ENCODE assay signal across 14 cellular contexts in genomic region chr15:25717116-25717755, GRCh38.
DNase-seq lines count a peak whose midpoint lies in the region; ATAC-seq and TF ChIP-seq lines count a peak whose summit lies in the region.
"Had no signal": no experiment of that assay in that cellular context is flagged by ENCODE, and none has a peak within 500 bp of the region (broad histone marks: within the 10 kb centered on the region; RNA-seq: fewer than 3 reads in every experiment).

No MANE protein-coding gene starts in this region.

- no peak overlapping the region for H3K4me3 Mint-ChIP-seq in stimulated activated naive B cell treated with anti-CD40 and anti-IgM and Interleukin-4, amounts not matched to agents 10 μg/mL and 1 μg/mL and 100 μg/mL, for 72 hours
- H3K4me3 Mint-ChIP-seq: stimulated activated effector memory CD8-positive, alpha-beta T cell treated with anti-CD3 and anti-CD28 coated beads, Interleukin-12 subunit alpha, Interleukin-12 subunit beta, amount 100 ng/mL, for 72 hours had no signal

- H3K9me3 ChIP-seq in hepatocyte (ENCODE audit: low read depth) (no peaks in the 10 kb centered on the region), body of pancreas (no peaks in the 10 kb centered on the region), esophagus squamous epithelium (no peaks in the 10 kb centered on the region)
- H3K9me3 ChIP-seq: left lung had no signal

- no peak overlapping the region for H3K4me3 ChIP-seq in cardiac fibroblast (replicated peaks in 1 of 2; ENCODE audit: low read depth in 2 of 2, low read length in 2 of 2)
- H3K4me3 ChIP-seq in hepatocyte, result no peak overlapping the region
- H3K4me3 ChIP-seq in body of pancreas, result no peak overlapping the region
- no peak overlapping the region for H3K4me3 ChIP-seq in esophagus squamous epithelium
- H3K4me3 ChIP-seq: cardiac muscle cell, left lung had no signal

- no peaks in the 10 kb centered on the region for H3K27me3 ChIP-seq in hepatocyte
- H3K27me3 ChIP-seq in body of pancreas, result no peaks in the 10 kb centered on the region
- no peaks in the 10 kb centered on the region for H3K27me3 ChIP-seq in esophagus squamous epithelium
- H3K27me3 ChIP-seq: cardiac muscle cell, left lung had no signal

- no peak for TF ChIP-seq CTCF in cardiac fibroblast (IDR thresholded peaks at IDR 0.05; ENCODE audit: low read depth, low read length)
- TF ChIP-seq CTCF in hepatocyte (IDR thresholded peaks at IDR 0.05; ENCODE audit: poor library complexity), result no peak
- TF ChIP-seq CTCF in body of pancreas (IDR thresholded peaks at IDR 0.05), result no peak
- no peak for TF ChIP-seq CTCF in esophagus squamous epithelium (IDR thresholded peaks at IDR 0.05)

- H3K36me3 ChIP-seq in hepatocyte (replicated peaks; ENCODE audit: insufficient read depth, low read depth) (no peaks in the 10 kb centered on the region), body of pancreas (replicated peaks in 1 of 2; ENCODE audit: insufficient read depth in 1 of 2, low read depth in 2 of 2) (no peaks in the 10 kb centered on the region), esophagus squamous epithelium (peaks cover 0 to 18% (median 0%) of the 10 kb centered on the region in 3 donors)
- H3K36me3 ChIP-seq: cardiac muscle cell had no signal

- intact Hi-C loops in body of pancreas (cut with DNase I) (no loop called here), esophagus squamous epithelium (cut with DNase I) (no loop called here)

- H3K4me2 ChIP-seq in hepatocyte, result no peak overlapping the region

- WGBS in hepatocyte (ENCODE audit: low lambda C conversion rate, missing lambda C conversion rate), result 80% methylated on average over 8 of the region's 8 CpGs
- 61 to 69% methylated on average over 8 of the region's 8 CpGs for WGBS in body of pancreas, 2 donors
- 67 to 73% methylated on average over 6 to 8 of the region's 8 CpGs for WGBS in esophagus squamous epithelium, 2 donors

- H3K79me2 ChIP-seq in hepatocyte, result no peaks in the 10 kb centered on the region

- H3K27ac ChIP-seq in hepatocyte, result no peak overlapping the region
- no peak overlapping the region for H3K27ac ChIP-seq in body of pancreas
- H3K27ac ChIP-seq in esophagus squamous epithelium, result no peak overlapping the region
- H3K27ac ChIP-seq: cardiac muscle cell, left lung had no signal

- TF ChIP-seq POLR2A in body of pancreas (IDR thresholded peaks at IDR 0.05) (no peak), esophagus squamous epithelium (IDR thresholded peaks at IDR 0.05) (no peak)

- no peaks in the 10 kb centered on the region for H3K36me3 Mint-ChIP-seq in stimulated activated naive B cell treated with anti-CD40 and anti-IgM and Interleukin-4, amounts not matched to agents 10 μg/mL and 1 μg/mL and 100 μg/mL, for 72 hours

- peak; percentile 23 to 40 for DNase-seq in cardiac fibroblast (ENCODE audit: low read depth in 2 of 2)
- DNase-seq in stimulated activated naive B cell treated with anti-CD40 and anti-IgM and Interleukin-4, amounts not matched to agents 10 μg/mL and 1 μg/mL and 100 μg/mL, for 72 hours, result peak; percentile 36
- DNase-seq in hepatocyte (ENCODE audit: low spot score), result no peak
- no peak for DNase-seq in body of pancreas
- no peak for DNase-seq in esophagus squamous epithelium (lab: John Stamatoyannopoulos, UW)
- DNase-seq: activated CD4-positive, alpha-beta T cell treated with anti-CD3 and anti-CD28 coated beads, Interleukin-2, amount 50 U/mL, for 1 hour; GF-D8; left lung; SIG-M5; stimulated activated CD4-positive, alpha-beta T cell treated with anti-CD3 and anti-CD28 coated beads, Interleukin-4, amount 100 ng/mL, for 24 hours had no signal

- H3K9me2 ChIP-seq in hepatocyte (replicated peaks; ENCODE audit: insufficient read depth), result no peaks in the 10 kb centered on the region

- no peak overlapping the region for H2AFZ ChIP-seq in hepatocyte

- H3K4me1 Mint-ChIP-seq in stimulated activated naive B cell treated with anti-CD40 and anti-IgM and Interleukin-4, amounts not matched to agents 10 μg/mL and 1 μg/mL and 100 μg/mL, for 72 hours, result peaks cover 13 to 15% of the 10 kb centered on the region in 2 donors
- H3K4me1 Mint-ChIP-seq: stimulated activated effector memory CD8-positive, alpha-beta T cell treated with anti-CD3 and anti-CD28 coated beads, Interleukin-12 subunit alpha, Interleukin-12 subunit beta, amount 100 ng/mL, for 72 hours had no signal

- no peaks in the 10 kb centered on the region for H3K9me3 Mint-ChIP-seq in stimulated activated naive B cell treated with anti-CD40 and anti-IgM and Interleukin-4, amounts not matched to agents 10 μg/mL and 1 μg/mL and 100 μg/mL, for 72 hours
- H3K9me3 Mint-ChIP-seq: stimulated activated effector memory CD8-positive, alpha-beta T cell treated with anti-CD3 and anti-CD28 coated beads, Interleukin-12 subunit alpha, Interleukin-12 subunit beta, amount 100 ng/mL, for 72 hours had no signal

- H3K27ac Mint-ChIP-seq in stimulated activated naive B cell treated with anti-CD40 and anti-IgM and Interleukin-4, amounts not matched to agents 10 μg/mL and 1 μg/mL and 100 μg/mL, for 72 hours, result peak overlapping the region; percentile 65
- H3K27ac Mint-ChIP-seq: stimulated activated effector memory CD8-positive, alpha-beta T cell treated with anti-CD3 and anti-CD28 coated beads, Interleukin-12 subunit alpha, Interleukin-12 subunit beta, amount 100 ng/mL, for 72 hours had no signal

- H4K20me1 ChIP-seq in hepatocyte (ENCODE audit: insufficient read depth, poor library complexity, severe bottlenecking), result no peaks in the 10 kb centered on the region

- H3K4me1 ChIP-seq in hepatocyte (ENCODE audit: insufficient read depth) (peaks cover 4% of the 10 kb centered on the region), body of pancreas (no peaks in the 10 kb centered on the region), esophagus squamous epithelium (no peaks in the 10 kb centered on the region)
- H3K4me1 ChIP-seq: left lung had no signal

- ATAC-seq in GM18517 (IDR thresholded peaks at IDR 0.05; ENCODE audit: unreplicated experiment) (peak; percentile 65), HG03103 (IDR thresholded peaks at IDR 0.05; ENCODE audit: low read depth, unreplicated experiment) (peak; percentile 51), body of pancreas (no peak)
- ATAC-seq in stimulated activated naive B cell treated with anti-CD40 and anti-IgM and Interleukin-4, amounts not matched to agents 10 μg/mL and 1 μg/mL and 100 μg/mL, for 72 hours (replicated peaks), result peak; percentile 79 to 89
- ATAC-seq: left lung; stimulated activated effector memory CD8-positive, alpha-beta T cell treated with anti-CD3 and anti-CD28 coated beads, Interleukin-12 subunit alpha, Interleukin-12 subunit beta, amount 100 ng/mL, for 72 hours had no signal

- H3K27me3 Mint-ChIP-seq in stimulated activated naive B cell treated with anti-CD40 and anti-IgM and Interleukin-4, amounts not matched to agents 10 μg/mL and 1 μg/mL and 100 μg/mL, for 72 hours, result peaks cover 25 to 50% of the 10 kb centered on the region in 2 donors

Comparison
In these comparisons a context has a peak if more than half of its experiments do, and no peak if none do; other contexts are left out.
1. DNase-seq: peak in cardiac fibroblast (2 of 2) and stimulated activated naive B cell treated with anti-CD40 and anti-IgM and Interleukin-4, amounts not matched to agents 10 μg/mL and 1 μg/mL and 100 μg/mL, for 72 hours (single experiment); none in hepatocyte (single experiment), body of pancreas (0 of 4) and esophagus squamous epithelium (single experiment).